In genomic region chr13:79528356-79528755, GRCh38 we compare ENCODE assay signal across 19 cellular contexts. TPM values are rescaled to one million over a fixed set of nuclear protein-coding genes. Genes with fewer than 3 reads are reported as not detected.
DNase-seq lines count a peak whose midpoint lies in the region; ATAC-seq, FAIRE-seq and TF ChIP-seq lines count a peak whose summit lies in the region.
"Had no signal": no experiment of that assay in that cellular context is flagged by ENCODE, and none has a peak within 500 bp of the region (broad histone marks: within the 10 kb centered on the region; RNA-seq: fewer than 3 reads in every experiment).

No MANE protein-coding gene starts in this region.

- no peak overlapping the region for H2AFZ ChIP-seq in keratinocyte (ENCODE audit: control insufficient read depth, low read length)

- H3K27ac ChIP-seq in KOPT-K1 (ENCODE audit: low read depth, low read length, poor library complexity, severe bottlenecking) = peak overlapping the region; percentile 88
- H3K27ac ChIP-seq in keratinocyte (ENCODE audit: control insufficient read depth, insufficient read depth, low read length) = peak overlapping the region; percentile 39
- H3K27ac ChIP-seq in WERI-Rb-1 = no peak overlapping the region

- dilution Hi-C loops in keratinocyte (cut with MboI; ENCODE audit: extremely low pct_ligation_motif_present, low sequenced_read_pairs) = no loop called here

- FAIRE-seq in bronchial epithelial cell (lab: Jason Lieb, UNC) (no peak), keratinocyte (lab: Jason Lieb, UNC) (no peak)
- FAIRE-seq: GM12892, GM18507 had no signal

- H3K36me3 ChIP-seq in KOPT-K1 (ENCODE audit: insufficient read depth, low read length) = peaks cover 10% of the 10 kb centered on the region
- H3K36me3 ChIP-seq in bronchial epithelial cell (ENCODE audit: control insufficient read depth, insufficient read depth, low read length) = peaks cover 1% of the 10 kb centered on the region
- peaks cover 11 to 25% of the 10 kb centered on the region in 2 experiments for H3K36me3 ChIP-seq in keratinocyte (ENCODE audit: control insufficient read depth in 2 of 2, extremely low read depth in 1 of 2, insufficient read depth in 2 of 2, low read length in 2 of 2)
- H3K36me3 ChIP-seq in WERI-Rb-1 = no peaks in the 10 kb centered on the region

- H3K4me1 ChIP-seq in keratinocyte (ENCODE audit: control insufficient read depth, extremely low read depth, insufficient read depth, low read length) = peaks cover 32% of the 10 kb centered on the region

- peak; percentile 25 for DNase-seq in HCEC 1CT
- peak; percentile 49 for DNase-seq in bronchial epithelial cell (ENCODE audit: low read depth)
- no peak for DNase-seq in keratinocyte (ENCODE audit: low read depth, low spot score)
- no peak for DNase-seq in OCI-M2 (lab: John Stamatoyannopoulos, UW; ENCODE audit: unreplicated experiment)
- DNase-seq in NCI-H526 treated with DMSO at 0.1 percent for 48 hours (lab: John Stamatoyannopoulos, UW) = no peak
- DNase-seq in WERI-Rb-1 = no peak
- DNase-seq: ACHN; C1 segment of cervical spinal cord; CD8-positive, alpha-beta memory T cell; DMS53; NCI-H1105 treated with DMSO at 0.1 percent for 48 hours; NCI-H1694 treated with DMSO at 0.1 percent for 48 hours; NCI-H774; OCI-M1; SW 1271 had no signal

- H3K9ac ChIP-seq in keratinocyte (ENCODE audit: control insufficient read depth, extremely low read depth, insufficient read depth, low read length) = no peak overlapping the region

- no peaks in the 10 kb centered on the region for H3K27me3 ChIP-seq in bronchial epithelial cell (ENCODE audit: control insufficient read depth, insufficient read depth, low read length)
- H3K27me3 ChIP-seq in keratinocyte (ENCODE audit: control insufficient read depth, extremely low read depth, insufficient read depth, low read length) = no peaks in the 10 kb centered on the region
- no peaks in the 10 kb centered on the region for H3K27me3 ChIP-seq in WERI-Rb-1 (ENCODE audit: insufficient read depth, low read depth, severe bottlenecking)

- H3K4me3 ChIP-seq in bronchial epithelial cell (ENCODE audit: low read depth, low read length) (no peak overlapping the region), keratinocyte (ENCODE audit: control insufficient read depth in 2 of 3, extremely low read depth in 1 of 3, insufficient read depth in 2 of 3, low read depth in 1 of 3, low read length in 3 of 3) (no peak overlapping the region), WERI-Rb-1 (ENCODE audit: low read depth, low read length) (no peak overlapping the region)

- TF ChIP-seq CTCF in bronchial epithelial cell (IDR thresholded peaks at IDR 0.05; ENCODE audit: insufficient read depth, low read length, severe bottlenecking) = no peak
- no peak for TF ChIP-seq CTCF in keratinocyte (optimal IDR thresholded peaks at IDR 0.05 in 1 of 3, IDR thresholded peaks at IDR 0.05 in 1 of 3, conservative IDR thresholded peaks at IDR 0.05 in 1 of 3; ENCODE audit: extremely low read depth in 1 of 3, insufficient read depth in 2 of 3, low read length in 3 of 3)
- no peak for TF ChIP-seq CTCF in WERI-Rb-1 (IDR thresholded peaks at IDR 0.05; ENCODE audit: low read depth, low read length)

- peaks cover 98% of the 10 kb centered on the region for H3K79me2 ChIP-seq in keratinocyte (ENCODE audit: control insufficient read depth, insufficient read depth, low read length)

- H4K20me1 ChIP-seq in keratinocyte (ENCODE audit: control insufficient read depth, extremely low read depth, insufficient read depth, low read length) = peaks cover 8% of the 10 kb centered on the region

- ATAC-seq in HG03342 (IDR thresholded peaks at IDR 0.05; ENCODE audit: unreplicated experiment) = no peak

- H3K4me2 ChIP-seq in keratinocyte (ENCODE audit: control insufficient read depth, extremely low read depth, insufficient read depth, low read depth, low read length) = no peak overlapping the region

- H3K9me3 ChIP-seq in KOPT-K1 (ENCODE audit: insufficient read depth, low read length, poor library complexity, severe bottlenecking) (no peaks in the 10 kb centered on the region), keratinocyte (ENCODE audit: control insufficient read depth, low read depth, low read length) (no peaks in the 10 kb centered on the region), WERI-Rb-1 (ENCODE audit: severe bottlenecking) (no peaks in the 10 kb centered on the region)

- H3K9me1 ChIP-seq in keratinocyte (ENCODE audit: control insufficient read depth, extremely low read depth, insufficient read depth, low read length) = no peaks in the 10 kb centered on the region

RNA-seq across cellular contexts. Expression of gene NDFIP2, which starts 47.4 kb away (rescaled TPM):
- 61.7 and 80.0 TPM in 2 replicates for total RNA-seq in bronchial epithelial cell
- polyA plus RNA-seq in keratinocyte = 119 to 244 TPM (median 209 TPM) in 3 replicates
- 126 TPM for polyA plus RNA-seq in keratinocyte (2011; ENCODE audit: low read depth)
- 83.4 and 168 TPM in 2 replicates for polyA plus RNA-seq in keratinocyte (2011; cell fraction: cytosol; rRNA removed)
- polyA plus RNA-seq in keratinocyte (2011; cell fraction: nucleus; rRNA removed) = 141 and 143 TPM in 2 replicates
- polyA plus RNA-seq in keratinocyte (2012; ENCODE audit: low replicate concordance) = 109 and 156 TPM in 2 replicates
- polyA minus RNA-seq in keratinocyte = 113 to 127 TPM (median 125 TPM) in 3 replicates
- polyA minus RNA-seq in keratinocyte (2011; cell fraction: cytosol; rRNA and poly(A)+ RNA removed) = 103 TPM
- polyA minus RNA-seq in keratinocyte (2011; cell fraction: nucleus; rRNA and poly(A)+ RNA removed) = 127 and 253 TPM in 2 replicates

Comparison
In these comparisons a context has a peak if more than half of its experiments do, and no peak if none do; other contexts are left out.
1. DNase-seq: peak in HCEC 1CT (single experiment) and bronchial epithelial cell (single experiment); none in keratinocyte (single experiment), OCI-M2 (single experiment), NCI-H526 treated with DMSO at 0.1 percent for 48 hours (single experiment) and WERI-Rb-1 (single experiment).